12 cellular contexts compared by ENCODE assay signal in the genomic region with DNA sequence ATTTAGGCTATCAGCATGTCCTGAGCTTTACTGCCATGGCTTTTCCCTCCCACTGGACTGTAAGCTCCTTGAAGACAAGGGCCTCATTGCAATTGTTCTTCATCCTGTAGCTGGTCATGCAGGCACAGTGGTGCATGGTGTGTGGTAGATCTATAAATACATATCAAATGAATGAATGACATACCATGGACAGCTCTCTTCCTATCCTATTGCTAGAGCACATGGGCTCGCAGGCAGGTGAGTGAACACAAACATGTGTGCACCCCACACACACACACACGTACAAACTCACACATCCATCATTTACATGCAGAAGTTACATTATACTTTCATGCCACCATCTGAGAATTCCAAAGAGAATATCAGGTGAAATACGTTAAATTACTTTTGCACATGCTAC.
DNase-seq lines count a peak whose midpoint lies in the region; ATAC-seq and TF ChIP-seq lines count a peak whose summit lies in the region.
"Had no signal": no experiment of that assay in that cellular context is flagged by ENCODE, and none has a peak within 500 bp of the region (broad histone marks: within the 10 kb centered on the region; RNA-seq: fewer than 3 reads in every experiment).

No MANE protein-coding gene starts in this region.

- CTCF ChIA-PET in Calu3 (lab: Charles Lee) = interaction anchor here (1.5 kb wide), 1 partner anchor 11 kb away, joined by 11 read pairs; no protein-coding TSS in a partner anchor
- CTCF ChIA-PET in activated CD4-positive, alpha-beta memory T cell treated with anti-CD3 and anti-CD28 coated beads, Interleukin-2, amount 10 ng/mL, durations not matched to agents 7 days and 5 days (lab: Charles Lee) = interaction anchor here (1.8 kb wide), 1 partner anchor 332 kb away, joined by 4 read pairs; no protein-coding TSS in a partner anchor

- H3K4me1 Mint-ChIP-seq in Calu3 (ENCODE audit: low read depth, unreplicated experiment) = peaks cover 63% of the 10 kb centered on the region
- peaks cover 26% of the 10 kb centered on the region for H3K4me1 Mint-ChIP-seq in activated CD4-positive, alpha-beta memory T cell treated with anti-CD3 and anti-CD28 coated beads, Interleukin-2, amount 10 ng/mL, durations not matched to agents 7 days and 5 days

- H3K4me3 Mint-ChIP-seq in Calu3 (ENCODE audit: low read depth, unreplicated experiment) = no peak overlapping the region
- H3K4me3 Mint-ChIP-seq in activated CD4-positive, alpha-beta memory T cell treated with anti-CD3 and anti-CD28 coated beads, Interleukin-2, amount 10 ng/mL, durations not matched to agents 7 days and 5 days = no peak overlapping the region

- no peaks in the 10 kb centered on the region for H3K9me3 Mint-ChIP-seq in Calu3 (ENCODE audit: low read depth, unreplicated experiment)
- H3K9me3 Mint-ChIP-seq in activated CD4-positive, alpha-beta memory T cell treated with anti-CD3 and anti-CD28 coated beads, Interleukin-2, amount 10 ng/mL, durations not matched to agents 7 days and 5 days = peaks cover 3% of the 10 kb centered on the region

- in situ Hi-C loops in G401 (cut with HindIII; ENCODE audit: low sequenced_read_pairs) = no loop called here

- no TSS peak for BruUV-seq in Calu3 (replicated peaks; lab: Mats Ljungman, UMichigan)

- no peaks in the 10 kb centered on the region for H3K36me3 Mint-ChIP-seq in Calu3 (ENCODE audit: insufficient read depth, unreplicated experiment)
- H3K36me3 Mint-ChIP-seq in activated CD4-positive, alpha-beta memory T cell treated with anti-CD3 and anti-CD28 coated beads, Interleukin-2, amount 10 ng/mL, durations not matched to agents 7 days and 5 days (ENCODE audit: low read depth) = no peaks in the 10 kb centered on the region

- DNase-seq in Calu3 (no peak), HT1080 (ENCODE audit: low read depth) (peak; percentile 32), myocyte (ENCODE audit: low read depth) (peak; percentile 45), G401 (ENCODE audit: low spot score) (no peak)
- DNase-seq in activated CD4-positive, alpha-beta memory T cell treated with anti-CD3 and anti-CD28 coated beads, Interleukin-2, amount 10 ng/mL, durations not matched to agents 7 days and 5 days = no peak
- DNase-seq: activated CD4-positive, alpha-beta T cell treated with anti-CD3 and anti-CD28 coated beads, Interleukin-2, amount 50 U/mL, for 1 hour; heart right ventricle; NCI-H446; SJCRH30 had no signal

- H3K27ac Mint-ChIP-seq in Calu3 (ENCODE audit: unreplicated experiment) = peak overlapping the region; percentile 60
- H3K27ac Mint-ChIP-seq in activated CD4-positive, alpha-beta memory T cell treated with anti-CD3 and anti-CD28 coated beads, Interleukin-2, amount 10 ng/mL, durations not matched to agents 7 days and 5 days = peak overlapping the region; percentile 0

- ATAC-seq in GM21723 (IDR thresholded peaks at IDR 0.05; ENCODE audit: unreplicated experiment) = no peak
- no peak for ATAC-seq in GM19328 (IDR thresholded peaks at IDR 0.05; ENCODE audit: unreplicated experiment)
- no peak for ATAC-seq in HG03432 (IDR thresholded peaks at IDR 0.05; ENCODE audit: unreplicated experiment)

- POLR2A ChIA-PET in activated CD4-positive, alpha-beta memory T cell treated with anti-CD3 and anti-CD28 coated beads, Interleukin-2, amount 10 ng/mL, durations not matched to agents 7 days and 5 days (lab: Charles Lee) = interaction anchor here (0.6 kb wide), 1 partner anchor 13 kb away, joined by 3 read pairs; no protein-coding TSS in a partner anchor

- no peak for TF ChIP-seq CTCF in Calu3 (IDR thresholded peaks at IDR 0.05; ENCODE audit: unreplicated experiment)

- H3K27me3 Mint-ChIP-seq in Calu3 (ENCODE audit: unreplicated experiment) = no peaks in the 10 kb centered on the region
- H3K27me3 Mint-ChIP-seq in activated CD4-positive, alpha-beta memory T cell treated with anti-CD3 and anti-CD28 coated beads, Interleukin-2, amount 10 ng/mL, durations not matched to agents 7 days and 5 days = peaks cover 17% of the 10 kb centered on the region

- intact Hi-C loops in Calu3 (cut with micrococcal nuclease; ENCODE audit: unreplicated experiment) = loop anchor here (5.0 kb wide), 1 partner anchor 35 kb away; no protein-coding TSS in a partner anchor

Comparison
In these comparisons a context has a peak if more than half of its experiments do, and no peak if none do; other contexts are left out.
1. DNase-seq: peak in HT1080 (single experiment) and myocyte (single experiment); none in Calu3 (single experiment), activated CD4-positive, alpha-beta memory T cell treated with anti-CD3 and anti-CD28 coated beads, Interleukin-2, amount 10 ng/mL, durations not matched to agents 7 days and 5 days (single experiment) and G401 (single experiment).